In genomic region chrX:41922125-41922521, GRCh38 we compare ENCODE assay signal across 8 cellular contexts. TPM values are rescaled to one million over a fixed set of nuclear protein-coding genes. Genes with fewer than 3 reads are reported as not detected.
DNase-seq lines count a peak whose midpoint lies in the region; ATAC-seq and TF ChIP-seq lines count a peak whose summit lies in the region.

No MANE protein-coding gene starts in this region.

- no peaks in the 10 kb centered on the region for H3K36me3 ChIP-seq in gastroesophageal sphincter

- H3K4me1 ChIP-seq in gastroesophageal sphincter: peaks cover 0 to 23% (median 0%) of the 10 kb centered on the region in 3 donors

- TF ChIP-seq EP300 in gastroesophageal sphincter (IDR thresholded peaks at IDR 0.05): no peak

- peak overlapping the region; percentile 79 for H3K27ac Mint-ChIP-seq in activated T-cell treated with anti-CD3 and anti-CD28 coated beads, Interleukin-2, amount 50 U/mL, for 72 hours

- no peaks in the 10 kb centered on the region for H3K9me3 ChIP-seq in gastroesophageal sphincter

- H3K9me3 Mint-ChIP-seq in activated T-cell treated with anti-CD3 and anti-CD28 coated beads, Interleukin-2, amount 50 U/mL, for 72 hours: no peaks in the 10 kb centered on the region

- WGBS in gastroesophageal sphincter (ENCODE audit: low coverage in 1 of 2), 2 donors: 0 to 52% methylated on average over 7 to 9 of the region's 12 CpGs

- H3K27ac ChIP-seq in gastroesophageal sphincter: peak overlapping the region; percentile 86 to 93 (median 90)

- peak overlapping the region; percentile 90 to 93 for H3K4me3 Mint-ChIP-seq in activated T-cell treated with anti-CD3 and anti-CD28 coated beads, Interleukin-2, amount 50 U/mL, for 72 hours

- peak; percentile 55 for DNase-seq in NAMALWA (ENCODE audit: low spot score)
- DNase-seq in activated T-cell treated with anti-CD3 and anti-CD28 coated beads, Interleukin-2, amount 50 U/mL, for 72 hours: peak; percentile 35 to 60
- no peak for DNase-seq in retinal pigment epithelial cell (ENCODE audit: low read depth)
- no peak for DNase-seq in mesenteric fat pad (ENCODE audit: low spot score)
- DNase-seq in SHP77 treated with DMSO at 0.1 percent for 48 hours (lab: John Stamatoyannopoulos, UW): no peak

- H3K36me3 Mint-ChIP-seq in activated T-cell treated with anti-CD3 and anti-CD28 coated beads, Interleukin-2, amount 50 U/mL, for 72 hours (ENCODE audit: insufficient read depth in 2 of 2): peaks cover 5 to 7% of the 10 kb centered on the region in 2 donors

- TF ChIP-seq CTCF in gastroesophageal sphincter (IDR thresholded peaks at IDR 0.05): no peak
- no peak for TF ChIP-seq CTCF in retinal pigment epithelial cell (conservative IDR thresholded peaks at IDR 0.05; ENCODE audit: low read depth, low read length)

- peaks cover 6% of the 10 kb centered on the region for H3K27me3 Mint-ChIP-seq in activated T-cell treated with anti-CD3 and anti-CD28 coated beads, Interleukin-2, amount 50 U/mL, for 72 hours (ENCODE audit: low read depth)

- peak; percentile 50 to 52 for ATAC-seq in activated T-cell treated with anti-CD3 and anti-CD28 coated beads, Interleukin-2, amount 50 U/mL, for 72 hours (replicated peaks in 1 of 2)
- ATAC-seq in gastroesophageal sphincter (no peak), HG03457 (IDR thresholded peaks at IDR 0.05; ENCODE audit: unreplicated experiment) (no peak)

- no peak for TF ChIP-seq POLR2A in gastroesophageal sphincter (IDR thresholded peaks at IDR 0.05)

- no peaks in the 10 kb centered on the region for H3K27me3 ChIP-seq in gastroesophageal sphincter

- peak overlapping the region; percentile 96 for H3K4me3 ChIP-seq in GM08714 (ENCODE audit: low read length)
- H3K4me3 ChIP-seq in gastroesophageal sphincter: peak overlapping the region; percentile 63 to 66
- peak overlapping the region; percentile 68 for H3K4me3 ChIP-seq in retinal pigment epithelial cell (ENCODE audit: low read length)

- peaks cover 38% of the 10 kb centered on the region for H3K4me1 Mint-ChIP-seq in activated T-cell treated with anti-CD3 and anti-CD28 coated beads, Interleukin-2, amount 50 U/mL, for 72 hours (ENCODE audit: low read depth)

RNA-seq across cellular contexts. Expression of gene CASK, which starts 1.2 kb away (rescaled TPM):
- total RNA-seq in activated T-cell treated with anti-CD3 and anti-CD28 coated beads, Interleukin-2, amount 50 U/mL, for 72 hours: 10 to 100 TPM; 24.0 to 36.3 TPM
- 10 to 100 TPM; 22.6 to 55.0 (median 30.5) TPM for total RNA-seq in gastroesophageal sphincter
- 30.2 TPM for total RNA-seq in mesenteric fat pad

Comparison
In these comparisons a context has a peak if more than half of its experiments do, and no peak if none do; other contexts are left out.
1. DNase-seq: peak in NAMALWA (single experiment) and activated T-cell treated with anti-CD3 and anti-CD28 coated beads, Interleukin-2, amount 50 U/mL, for 72 hours (2 of 2); none in retinal pigment epithelial cell (single experiment), mesenteric fat pad (single experiment) and SHP77 treated with DMSO at 0.1 percent for 48 hours (single experiment).
2. ATAC-seq: peak in activated T-cell treated with anti-CD3 and anti-CD28 coated beads, Interleukin-2, amount 50 U/mL, for 72 hours (2 of 2); none in gastroesophageal sphincter (single experiment) and HG03457 (single experiment).
3. Peak in every context shown above with its lines, with median percentiles within 50 percentile points of each other: H3K4me3 ChIP-seq.